Comparison of ENCODE assay signal across 9 cellular contexts in genomic region chr19:991174-991931, GRCh38. TPM values are rescaled to one million over a fixed set of nuclear protein-coding genes. Genes with fewer than 3 reads are reported as not detected.
A peak's percentile ranks its signal among the peaks of the same experiment; 100 is the strongest.
DNase-seq lines count a peak whose midpoint lies in the region; ATAC-seq lines count a peak whose summit lies in the region.
"Had no signal": no experiment of that assay in that cellular context is flagged by ENCODE, and none has a peak within 500 bp of the region (broad histone marks: within the 10 kb centered on the region; RNA-seq: fewer than 3 reads in every experiment).

No MANE protein-coding gene starts in this region.

- peaks cover 0 to under 1% of the 10 kb centered on the region in 2 donors for H3K27me3 Mint-ChIP-seq in CD4-positive, alpha-beta memory T cell
- H3K27me3 Mint-ChIP-seq in naive thymus-derived CD4-positive, alpha-beta T cell: peaks cover 0 to 2% (median 0%) of the 10 kb centered on the region in 5 donors

- H3K9me3 Mint-ChIP-seq in CD4-positive, alpha-beta memory T cell: no peaks in the 10 kb centered on the region
- H3K9me3 Mint-ChIP-seq in naive thymus-derived CD4-positive, alpha-beta T cell: no peaks in the 10 kb centered on the region

- H3K4me3 ChIP-seq in CD4-positive, alpha-beta memory T cell (ENCODE audit: low read length in 2 of 2): no peak overlapping the region
- no peak overlapping the region for H3K4me3 ChIP-seq in SJCRH30
- no peak overlapping the region for H3K4me3 ChIP-seq in naive thymus-derived CD4-positive, alpha-beta T cell (ENCODE audit: low read length)

- CTCF ChIA-PET in CD4-positive, alpha-beta memory T cell (lab: Charles Lee; ENCODE audit: partially characterized antibody): no interaction called here
- CTCF ChIA-PET in naive thymus-derived CD4-positive, alpha-beta T cell (lab: Charles Lee): no interaction called here

- no peaks in the 10 kb centered on the region for H3K9me3 ChIP-seq in CD4-positive, alpha-beta memory T cell (ENCODE audit: control insufficient read depth in 1 of 2, low read length in 2 of 2)
- no peaks in the 10 kb centered on the region for H3K9me3 ChIP-seq in SJCRH30 (replicated peaks)
- H3K9me3 ChIP-seq in naive thymus-derived CD4-positive, alpha-beta T cell (ENCODE audit: control insufficient read depth in 2 of 3, low read length in 3 of 3): no peaks in the 10 kb centered on the region

- H3K27ac Mint-ChIP-seq in CD4-positive, alpha-beta memory T cell: peak overlapping the region in 1 of 7 donors; percentile 44
- H3K27ac Mint-ChIP-seq in naive thymus-derived CD4-positive, alpha-beta T cell: no peak overlapping the region

- H3K27ac ChIP-seq in CD4-positive, alpha-beta memory T cell (ENCODE audit: low read depth, low read length): no peak overlapping the region
- no peak overlapping the region for H3K27ac ChIP-seq in SJCRH30
- peak overlapping the region; percentile 12 for H3K27ac ChIP-seq in naive thymus-derived CD4-positive, alpha-beta T cell (ENCODE audit: low read depth, low read length)

- intact Hi-C loops in CD4-positive, alpha-beta memory T cell (cut with micrococcal nuclease): no loop called here
- intact Hi-C loops in naive thymus-derived CD4-positive, alpha-beta T cell (cut with micrococcal nuclease): no loop called here

- H3K4me3 Mint-ChIP-seq in CD4-positive, alpha-beta memory T cell: no peak overlapping the region
- no peak overlapping the region for H3K4me3 Mint-ChIP-seq in naive thymus-derived CD4-positive, alpha-beta T cell

- peaks cover 8% of the 10 kb centered on the region for H3K4me1 ChIP-seq in CD4-positive, alpha-beta memory T cell (ENCODE audit: insufficient read depth, low read length)
- H3K4me1 ChIP-seq in SJCRH30: peaks cover 13% of the 10 kb centered on the region
- H3K4me1 ChIP-seq in naive thymus-derived CD4-positive, alpha-beta T cell (ENCODE audit: control insufficient read depth in 2 of 2, insufficient read depth in 2 of 2, low read length in 2 of 2): peaks cover 5 to 10% of the 10 kb centered on the region in 2 donors

- ATAC-seq in naive thymus-derived CD4-positive, alpha-beta T cell: peak; percentile 79
- ATAC-seq in HG03159 (IDR thresholded peaks at IDR 0.05; ENCODE audit: unreplicated experiment): no peak

- H3K36me3 ChIP-seq in CD4-positive, alpha-beta memory T cell (ENCODE audit: insufficient read depth, low read length): peaks cover 12% of the 10 kb centered on the region
- peaks cover 19% of the 10 kb centered on the region for H3K36me3 ChIP-seq in SJCRH30
- H3K36me3 ChIP-seq in naive thymus-derived CD4-positive, alpha-beta T cell (ENCODE audit: control insufficient read depth in 2 of 3, insufficient read depth in 3 of 3, low read length in 3 of 3): peaks cover 0 to 77% (median 0%) of the 10 kb centered on the region in 3 experiments

- H3K36me3 Mint-ChIP-seq in CD4-positive, alpha-beta memory T cell: peaks cover 0 to 24% of the 10 kb centered on the region in 2 donors
- H3K36me3 Mint-ChIP-seq in naive thymus-derived CD4-positive, alpha-beta T cell: peaks cover 0 to 8% (median 0%) of the 10 kb centered on the region in 5 donors

- DNase-seq in CD4-positive, alpha-beta memory T cell: peak; percentile 30 to 84 (median 32)
- DNase-seq in SJCRH30 (peak; percentile 48 to 74), activated gamma-delta T cell treated with Interleukin-2 at 50 U/mL for 16 hours (peak; percentile 40), SHP77 (lab: John Stamatoyannopoulos, UW) (no peak), NCI-H2227 (lab: John Stamatoyannopoulos, UW; ENCODE audit: unreplicated experiment) (no peak), NCI-H2107 (lab: John Stamatoyannopoulos, UW) (no peak)
- peak in 7 of 9 donors; percentile 22 to 84 (median 31) for DNase-seq in naive thymus-derived CD4-positive, alpha-beta T cell

- H3K4me1 Mint-ChIP-seq in CD4-positive, alpha-beta memory T cell: peaks cover 0 to 4% (median 2%) of the 10 kb centered on the region in 4 donors
- H3K4me1 Mint-ChIP-seq in naive thymus-derived CD4-positive, alpha-beta T cell: peaks cover under 1 to 6% (median 2%) of the 10 kb centered on the region in 7 donors

- POLR2A ChIA-PET in CD4-positive, alpha-beta memory T cell (lab: Charles Lee; ENCODE audit: partially characterized antibody): no interaction called here
- POLR2A ChIA-PET in naive thymus-derived CD4-positive, alpha-beta T cell (lab: Charles Lee): interaction anchor here (0.8 kb wide), 1 partner anchor 180 kb away, joined by 3 read pairs; no protein-coding TSS in a partner anchor

- H3K27me3 ChIP-seq in CD4-positive, alpha-beta memory T cell (ENCODE audit: insufficient read depth, low read length): no peaks in the 10 kb centered on the region
- H3K27me3 ChIP-seq in SJCRH30: 0 out of 2 replicates have a peak, but pooled peaks cover under 1% of the 10 kb centered on the region
- no peaks in the 10 kb centered on the region for H3K27me3 ChIP-seq in naive thymus-derived CD4-positive, alpha-beta T cell (ENCODE audit: control insufficient read depth in 2 of 2, insufficient read depth in 2 of 2, low read length in 2 of 2)

RNA-seq across cellular contexts. Expression of gene WDR18, which starts 7.2 kb away (rescaled TPM):
- total RNA-seq in CD4-positive, alpha-beta memory T cell: 10 to 100 TPM; 53.9 to 60.3 TPM
- polyA plus RNA-seq in CD4-positive, alpha-beta memory T cell: 10 to 100 TPM; 44.3 to 79.7 TPM
- 47.5 and 58.9 TPM in 2 replicates for total RNA-seq in SJCRH30 (2014; rRNA removed; shearing (Covaris generic))
- 10 to 100 TPM; 20.7 to 63.8 (median 48.5) TPM for total RNA-seq in naive thymus-derived CD4-positive, alpha-beta T cell
- polyA plus RNA-seq in naive thymus-derived CD4-positive, alpha-beta T cell: 10 to 100 TPM; 69.8 to 74.4 TPM

RNA-seq across cellular contexts. Expression of gene GRIN3B, which starts 8.9 kb away (rescaled TPM):
- total RNA-seq in CD4-positive, alpha-beta memory T cell: not detected
- polyA plus RNA-seq in CD4-positive, alpha-beta memory T cell: not detected
- not detected in 2 replicates for total RNA-seq in SJCRH30 (2014; rRNA removed; shearing (Covaris generic))
- total RNA-seq in naive thymus-derived CD4-positive, alpha-beta T cell: under 1 TPM in 3 of 5 experiments, not detected in 2; 0.10 to 0.56 (median 0.19) TPM
- polyA plus RNA-seq in naive thymus-derived CD4-positive, alpha-beta T cell: not detected

RNA-seq across cellular contexts. Expression of gene TMEM259, which starts 29.6 kb away (rescaled TPM):
- total RNA-seq in CD4-positive, alpha-beta memory T cell: 100 to 1,000 TPM; 315 to 329 TPM
- polyA plus RNA-seq in CD4-positive, alpha-beta memory T cell: 10 to 100 TPM; 40.5 to 75.9 TPM
- total RNA-seq in SJCRH30 (2014; rRNA removed; shearing (Covaris generic)): 61.0 and 66.8 TPM in 2 replicates
- 100 to 1,000 TPM; 189 to 347 (median 311) TPM for total RNA-seq in naive thymus-derived CD4-positive, alpha-beta T cell
- polyA plus RNA-seq in naive thymus-derived CD4-positive, alpha-beta T cell: 10 to 100 TPM; 40.7 to 86.1 TPM

RNA-seq across cellular contexts. Expression of gene RNU6-2, which starts 30.0 kb away (rescaled TPM):
- total RNA-seq in CD4-positive, alpha-beta memory T cell: not detected
- polyA plus RNA-seq in CD4-positive, alpha-beta memory T cell: not detected
- total RNA-seq in SJCRH30 (2014; rRNA removed; shearing (Covaris generic)): not detected in 2 replicates
- total RNA-seq in naive thymus-derived CD4-positive, alpha-beta T cell: not detected
- polyA plus RNA-seq in naive thymus-derived CD4-positive, alpha-beta T cell: not detected
- polyA plus RNA-seq: neural cell had no signal

RNA-seq across cellular contexts. Expression of gene CNN2, which starts 35.1 kb away (rescaled TPM):
- 100 to 1,000 TPM; 263 to 266 TPM for total RNA-seq in CD4-positive, alpha-beta memory T cell
- 100 to 1,000 TPM; 444 to 632 TPM for polyA plus RNA-seq in CD4-positive, alpha-beta memory T cell
- 87.2 and 91.4 TPM in 2 replicates for total RNA-seq in SJCRH30 (2014; rRNA removed; shearing (Covaris generic))
- total RNA-seq in naive thymus-derived CD4-positive, alpha-beta T cell: 100 to 1,000 TPM; 234 to 440 (median 240) TPM
- polyA plus RNA-seq in naive thymus-derived CD4-positive, alpha-beta T cell: 100 to 1,000 TPM; 401 to 704 TPM

Comparison
In these comparisons a context has a peak if more than half of its experiments do, and no peak if none do; other contexts are left out.
1. DNase-seq: peak in CD4-positive, alpha-beta memory T cell (5 of 5), SJCRH30 (2 of 2), activated gamma-delta T cell treated with Interleukin-2 at 50 U/mL for 16 hours (single experiment) and naive thymus-derived CD4-positive, alpha-beta T cell (7 of 9); none in SHP77 (0 of 2), NCI-H2227 (single experiment) and NCI-H2107 (single experiment).